In the genomic region with DNA sequence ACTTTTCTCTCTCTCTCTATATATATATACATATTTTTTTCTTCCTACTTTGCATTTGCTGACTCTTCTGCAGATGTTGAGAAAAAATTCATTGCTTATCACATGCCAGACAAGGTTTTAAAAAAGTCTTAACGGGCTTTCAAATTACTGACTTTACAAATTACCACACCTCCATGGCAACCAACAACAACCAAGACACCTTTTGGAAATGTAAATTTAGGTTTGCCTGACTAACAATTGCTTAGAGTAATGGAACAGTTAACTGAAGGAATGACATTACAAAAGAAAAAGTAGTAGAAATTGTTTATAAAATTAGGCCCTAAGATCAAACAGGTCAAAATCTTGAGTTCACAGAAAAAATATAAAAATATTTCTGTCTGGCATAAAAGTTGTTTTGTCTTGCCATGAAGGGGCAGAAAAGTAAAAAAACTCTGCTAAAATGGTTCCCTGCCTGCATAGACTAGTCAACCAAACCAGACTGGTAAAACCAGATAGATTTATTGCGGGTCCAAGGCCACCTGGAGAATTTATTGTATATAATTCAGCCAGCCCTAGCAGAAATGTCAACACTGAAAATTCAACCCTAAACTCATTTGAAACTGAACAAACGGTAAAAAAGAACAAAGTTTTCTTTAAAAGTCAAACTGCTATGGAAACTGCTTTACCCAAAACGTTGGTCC, we compare ENCODE assay signal across 18 cellular contexts.
DNase-seq lines count a peak whose midpoint lies in the region; ATAC-seq, FAIRE-seq and TF ChIP-seq lines count a peak whose summit lies in the region.
"Had no signal": no experiment of that assay in that cellular context is flagged by ENCODE, and none has a peak within 500 bp of the region (broad histone marks: within the 10 kb centered on the region; RNA-seq: fewer than 3 reads in every experiment).

No MANE protein-coding gene starts in this region.

- peaks cover 20% of the 10 kb centered on the region for H3K9me3 Mint-ChIP-seq in GM23338

- peak; percentile 81 for DNase-seq in GM23338 (ENCODE audit: low spot score)
- no peak for DNase-seq in SK-N-MC (ENCODE audit: low read depth, low spot score)
- peak; percentile 76 for DNase-seq in iPS DF 4.7 (ENCODE audit: extremely low read depth, low spot score)
- peak; percentile 69 for DNase-seq in small intestine
- no peak for DNase-seq in RKO (ENCODE audit: low spot score)
- DNase-seq: DMS79; GDM1; GOT3; NCI-H1092; NCI-H345; NK-92 treated with Interleukin-12 subunit alpha and Interleukin-12 subunit beta, amount 100 ng/mL, for 24 hours; PC-3 had no signal

- no peak for FAIRE-seq in small intestine (lab: Jason Lieb, UNC)
- FAIRE-seq: A549, GM12892, GM19239 had no signal

- no peaks in the 10 kb centered on the region for H3F3A ChIP-seq in GM23338 (replicated peaks; ENCODE audit: low read depth)

- H3K9me3 ChIP-seq in SK-N-MC (ENCODE audit: low read depth, low read length) (no peaks in the 10 kb centered on the region; the same call in 1 of the 2 replicates), small intestine (ENCODE audit: control insufficient read depth, low read depth) (no peaks in the 10 kb centered on the region)
- H3K9me3 ChIP-seq: A549 had no signal

- no peak overlapping the region for H3K9ac ChIP-seq in SK-N-MC (ENCODE audit: insufficient read length)

- H4K20me1 ChIP-seq in GM23338 (replicated peaks; ENCODE audit: insufficient read depth), result no peaks in the 10 kb centered on the region

- peak overlapping the region; percentile 12 for H3K4me2 ChIP-seq in GM23338
- H3K4me2 ChIP-seq: A549 had no signal

- no peaks in the 10 kb centered on the region for H3K9me2 ChIP-seq in GM23338 (ENCODE audit: insufficient read depth)

- TF ChIP-seq CTCF in GM23338 (conservative IDR thresholded peaks at IDR 0.05; ENCODE audit: low read depth in 2 of 2), result no peak

- 9 to 38% (median 23%) methylated on average over 4 of the region's 4 CpGs for WGBS in small intestine, 3 donors

- peak overlapping the region; percentile 65 for H3K27ac ChIP-seq in GM23338 (ENCODE audit: low read depth)
- H3K27ac ChIP-seq in SK-N-MC, result peak overlapping the region; percentile 55
- no peak overlapping the region for H3K27ac ChIP-seq in small intestine (ENCODE audit: low read depth in 1 of 2, low read length in 1 of 2)
- H3K27ac ChIP-seq: A549, C4-2B had no signal

- H3K4me1 Mint-ChIP-seq in GM23338, result peaks cover 51% of the 10 kb centered on the region

- peaks cover 23% of the 10 kb centered on the region for H3K27me3 Mint-ChIP-seq in GM23338 (ENCODE audit: insufficient read depth, low read depth, poor library complexity)

- H3K4me1 ChIP-seq in GM23338 (ENCODE audit: insufficient read depth), result peaks cover 28% of the 10 kb centered on the region
- no peaks in the 10 kb centered on the region for H3K4me1 ChIP-seq in small intestine (ENCODE audit: control insufficient read depth in 2 of 2, insufficient read depth in 1 of 2, low read depth in 1 of 2, low read length in 1 of 2)
- H3K4me1 ChIP-seq: A549 had no signal

- no peaks in the 10 kb centered on the region for H3K79me2 ChIP-seq in GM23338 (replicated peaks; ENCODE audit: insufficient read depth)

- H3K27me3 ChIP-seq in GM23338 (ENCODE audit: insufficient read depth), result no peaks in the 10 kb centered on the region
- no peaks in the 10 kb centered on the region for H3K27me3 ChIP-seq in small intestine (ENCODE audit: control insufficient read depth in 2 of 2, insufficient read depth in 2 of 2, low read length in 2 of 2)

- H3K36me3 ChIP-seq in GM23338 (ENCODE audit: insufficient read depth), result no peaks in the 10 kb centered on the region
- no peaks in the 10 kb centered on the region for H3K36me3 ChIP-seq in SK-N-MC (ENCODE audit: insufficient read depth, low read length)
- H3K36me3 ChIP-seq in small intestine (ENCODE audit: control insufficient read depth in 2 of 2, insufficient read depth in 2 of 2, low read length in 2 of 2), result no peaks in the 10 kb centered on the region

- H3K4me3 Mint-ChIP-seq in GM23338, result 0 out of 3 replicates have a peak overlapping the region, but pooled peaks have one; percentile 2

- no peak overlapping the region for H2AFZ ChIP-seq in GM23338

- H3K36me3 Mint-ChIP-seq in GM23338 (ENCODE audit: low read depth), result peaks cover 28% of the 10 kb centered on the region

- ATAC-seq in GM23338 (peak; percentile 84), HG02973 (IDR thresholded peaks at IDR 0.05; ENCODE audit: unreplicated experiment) (no peak), GM19351 (IDR thresholded peaks at IDR 0.05; ENCODE audit: unreplicated experiment) (no peak)
- ATAC-seq: A549, PC-3 had no signal

- H3K4me3 ChIP-seq in GM23338, result no peak overlapping the region
- no peak overlapping the region for H3K4me3 ChIP-seq in SK-N-MC
- H3K4me3 ChIP-seq in small intestine (ENCODE audit: low read depth in 1 of 2, low read length in 2 of 2), result no peak overlapping the region
- H3K4me3 ChIP-seq: A549 had no signal

- H3K27ac Mint-ChIP-seq in GM23338, result peak overlapping the region; percentile 84

TF ChIP-seq in GM23338, 12 proteins besides CTCF, POLR2A, EP300 and RAD21:
- TF ChIP-seq NANOG (IDR thresholded peaks at IDR 0.05; ENCODE audit: borderline replicate concordance), result peak; percentile 75
- TF ChIP-seq, protein P1, sequence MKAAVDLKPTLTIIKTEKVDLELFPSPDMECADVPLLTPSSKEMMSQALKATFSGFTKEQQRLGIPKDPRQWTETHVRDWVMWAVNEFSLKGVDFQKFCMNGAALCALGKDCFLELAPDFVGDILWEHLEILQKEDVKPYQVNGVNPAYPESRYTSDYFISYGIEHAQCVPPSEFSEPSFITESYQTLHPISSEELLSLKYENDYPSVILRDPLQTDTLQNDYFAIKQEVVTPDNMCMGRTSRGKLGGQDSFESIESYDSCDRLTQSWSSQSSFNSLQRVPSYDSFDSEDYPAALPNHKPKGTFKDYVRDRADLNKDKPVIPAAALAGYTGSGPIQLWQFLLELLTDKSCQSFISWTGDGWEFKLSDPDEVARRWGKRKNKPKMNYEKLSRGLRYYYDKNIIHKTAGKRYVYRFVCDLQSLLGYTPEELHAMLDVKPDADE (IDR thresholded peaks at IDR 0.05), result no peak
TF ChIP-seq in GM23338: peak in this region for 1.

Comparison
In these comparisons a context has a peak if more than half of its experiments do, and no peak if none do; other contexts are left out.
1. DNase-seq: peak in GM23338 (single experiment), iPS DF 4.7 (single experiment) and small intestine (single experiment); none in SK-N-MC (single experiment) and RKO (single experiment).
2. H3K27ac ChIP-seq: peak in GM23338 (single experiment) and SK-N-MC (single experiment); none in small intestine (0 of 2).